Comparison of ENCODE assay signal across 1 cellular context in genomic region chr19:49676136-49676689, GRCh38.
TF ChIP-seq lines count a peak whose summit lies in the region.

No MANE protein-coding gene starts in this region.

TF ChIP-seq in K562, 482 proteins besides CTCF, POLR2A, EP300 and RAD21 (continued from another document and continues in another):
- TF ChIP-seq PRDM10 (IDR thresholded peaks at IDR 0.05; ENCODE audit: partially characterized antibody) (peak; percentile 100), CLOCK (CRISPR knock-in tag; IDR thresholded peaks at IDR 0.05; ENCODE audit: borderline replicate concordance) (no peak), E2F1 (CRISPR knock-in tag; IDR thresholded peaks at IDR 0.05) (0 out of 2 replicates have a peak, but pooled peaks have one; percentile 19), TRIM24 (IDR thresholded peaks at IDR 0.05) (peak in 1 of 2 experiments; percentile 22; a peak in 1 of 4 replicates), FOXK2 (conservative IDR thresholded peaks at IDR 0.05 in 1 of 2, IDR thresholded peaks at IDR 0.05 in 1 of 2; ENCODE audit: low read depth in 2 of 2) (peak in 1 of 2 experiments; percentile 100; a peak in 2 of 4 replicates), ZBTB49 (CRISPR knock-in tag; IDR thresholded peaks at IDR 0.05; ENCODE audit: borderline replicate concordance) (peak; percentile 46; the same call in 1 of the 2 replicates), CREB3L1 (IDR thresholded peaks at IDR 0.05; ENCODE audit: borderline replicate concordance, low read depth) (0 out of 2 replicates have a peak, but pooled peaks have one; percentile 13), ZNF583 (CRISPR knock-in tag; IDR thresholded peaks at IDR 0.05) (0 out of 2 replicates have a peak, but pooled peaks have one; percentile 7), FIP1L1 (IDR thresholded peaks at IDR 0.05; ENCODE audit: low read depth, low read length, poor library complexity, severe bottlenecking) (no peak), SNAPC5 (CRISPR knock-in tag; IDR thresholded peaks at IDR 0.05) (no peak), SUPT5H (IDR thresholded peaks at IDR 0.05) (peak; percentile 93), TARDBP (IDR thresholded peaks at IDR 0.05) (peak; percentile 19; the same call in 1 of the 2 replicates), FOXM1 (IDR thresholded peaks at IDR 0.05; ENCODE audit: low read depth) (peak; percentile 71), FOXM1 (CRISPR knock-in tag; IDR thresholded peaks at IDR 0.05; ENCODE audit: low read depth) (no peak), HDAC8 (tag; IDR thresholded peaks at IDR 0.05) (no peak), DMBX1 (CRISPR knock-in tag; IDR thresholded peaks at IDR 0.05; ENCODE audit: borderline replicate concordance) (no peak), NKRF (IDR thresholded peaks at IDR 0.05; ENCODE audit: borderline replicate concordance) (no peak), XRCC5 (IDR thresholded peaks at IDR 0.05; ENCODE audit: low read depth, low read length) (peak; percentile 33; the same call in 1 of the 2 replicates), POLR2B (IDR thresholded peaks at IDR 0.05; ENCODE audit: low read depth, partially characterized antibody) (peak; percentile 88), DIDO1 (tag; IDR thresholded peaks at IDR 0.05; ENCODE audit: low read depth) (0 out of 2 replicates have a peak, but pooled peaks have one; percentile 18), CBX3 (IDR thresholded peaks at IDR 0.05; ENCODE audit: borderline replicate concordance in 1 of 2, low read length in 2 of 2) (peak in 1 of 2 experiments; percentile 56; a peak in 1 of 3 replicates), ZNF146 (CRISPR knock-in tag; IDR thresholded peaks at IDR 0.05; ENCODE audit: unreplicated experiment) (no peak), NFE2 (IDR thresholded peaks at IDR 0.05; ENCODE audit: low read depth) (no peak), RBM25 (IDR thresholded peaks at IDR 0.05; ENCODE audit: low read depth, low read length, severe bottlenecking) (peak; percentile 89), U2AF2 (optimal IDR thresholded peaks at IDR 0.05; ENCODE audit: low read depth, low read length) (no peak), TAF1 (IDR thresholded peaks at IDR 0.05; ENCODE audit: control insufficient read depth, extremely low read depth, insufficient read depth, low read length, severe bottlenecking) (peak; percentile 76), GTF3C2 (IDR thresholded peaks at IDR 0.05; ENCODE audit: borderline replicate concordance, extremely low read depth, insufficient read length) (peak; percentile 80), SMARCE1 (IDR thresholded peaks at IDR 0.05) (no peak), HLTF (IDR thresholded peaks at IDR 0.05) (no peak), MLLT1 (IDR thresholded peaks at IDR 0.05) (peak in 1 of 2 experiments; percentile 52; a peak in 2 of 4 replicates), TCF15 (CRISPR knock-in tag; IDR thresholded peaks at IDR 0.05) (no peak), MIER1 (IDR thresholded peaks at IDR 0.05; ENCODE audit: low read depth) (peak; percentile 65; the same call in 1 of the 2 replicates), SRSF3 (IDR thresholded peaks at IDR 0.05; ENCODE audit: insufficient read depth, low read length) (no peak), ID3 (CRISPR knock-in tag; IDR thresholded peaks at IDR 0.05) (no peak), ID3 (tag; IDR thresholded peaks at IDR 0.05) (0 out of 2 replicates have a peak, but pooled peaks have one; percentile 36), KDM5B (IDR thresholded peaks at IDR 0.05; ENCODE audit: insufficient replicate concordance, low read depth, low read length) (peak; percentile 82), ZNF780A (CRISPR knock-in tag; IDR thresholded peaks at IDR 0.05) (no peak), CBX1 (IDR thresholded peaks at IDR 0.05; ENCODE audit: low read depth) (peak; percentile 87), PHF20 (IDR thresholded peaks at IDR 0.05; ENCODE audit: partially characterized antibody) (peak; percentile 46), ZNF57 (CRISPR knock-in tag; IDR thresholded peaks at IDR 0.05) (0 out of 2 replicates have a peak, but pooled peaks have one; percentile 10)
